In the genomic region with DNA sequence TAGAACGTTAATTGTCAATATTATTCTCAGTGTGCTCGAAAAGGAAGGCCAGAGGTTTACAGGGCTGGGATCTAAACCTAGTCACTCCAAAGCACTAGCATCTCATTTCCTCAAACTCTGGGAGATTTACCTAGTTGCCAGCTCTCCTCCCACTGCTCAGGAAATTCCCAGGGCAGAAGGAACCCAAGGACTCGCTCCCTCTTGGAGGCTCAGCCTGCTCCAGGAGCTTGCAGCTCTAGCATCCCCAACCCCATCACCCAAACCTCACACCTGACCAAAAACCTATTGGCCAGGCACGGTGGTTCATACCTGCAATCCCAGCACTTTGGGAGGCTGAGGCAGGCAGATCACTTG, we compare ENCODE assay signal across 2 cellular contexts.
TF ChIP-seq lines count a peak whose summit lies in the region.

No MANE protein-coding gene starts in this region.

TF ChIP-seq in IMR-90, 13 proteins besides CTCF, POLR2A, EP300 and RAD21:
- TF ChIP-seq CHD1 (IDR thresholded peaks at IDR 0.05; ENCODE audit: low read depth, low read length) (no peak), BHLHE40 (IDR thresholded peaks at IDR 0.05; ENCODE audit: low read depth, low read length) (no peak), CEBPB (IDR thresholded peaks at IDR 0.05; ENCODE audit: low read depth, low read length) (no peak), RCOR1 (IDR thresholded peaks at IDR 0.05; ENCODE audit: insufficient replicate concordance, low read length) (no peak), FOS (IDR thresholded peaks at IDR 0.05; ENCODE audit: low read depth, low read length) (no peak), NFE2L2 (IDR thresholded peaks at IDR 0.05; ENCODE audit: low read depth, low read length) (no peak), MAFK (IDR thresholded peaks at IDR 0.05; ENCODE audit: low read depth, low read length) (no peak), RFX5 (IDR thresholded peaks at IDR 0.05; ENCODE audit: low read depth, low read length) (no peak), MXI1 (IDR thresholded peaks at IDR 0.05; ENCODE audit: borderline replicate concordance, low read depth, low read length) (no peak), SMC3 (IDR thresholded peaks at IDR 0.05; ENCODE audit: low read depth, low read length) (no peak), MAZ (IDR thresholded peaks at IDR 0.05; ENCODE audit: borderline replicate concordance, low read depth, low read length) (no peak)
- TF ChIP-seq, protein P1, sequence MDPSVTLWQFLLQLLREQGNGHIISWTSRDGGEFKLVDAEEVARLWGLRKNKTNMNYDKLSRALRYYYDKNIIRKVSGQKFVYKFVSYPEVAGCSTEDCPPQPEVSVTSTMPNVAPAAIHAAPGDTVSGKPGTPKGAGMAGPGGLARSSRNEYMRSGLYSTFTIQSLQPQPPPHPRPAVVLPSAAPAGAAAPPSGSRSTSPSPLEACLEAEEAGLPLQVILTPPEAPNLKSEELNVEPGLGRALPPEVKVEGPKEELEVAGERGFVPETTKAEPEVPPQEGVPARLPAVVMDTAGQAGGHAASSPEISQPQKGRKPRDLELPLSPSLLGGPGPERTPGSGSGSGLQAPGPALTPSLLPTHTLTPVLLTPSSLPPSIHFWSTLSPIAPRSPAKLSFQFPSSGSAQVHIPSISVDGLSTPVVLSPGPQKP (IDR thresholded peaks at IDR 0.05; ENCODE audit: borderline replicate concordance, low read depth, low read length): no peak
- TF ChIP-seq, protein P2, sequence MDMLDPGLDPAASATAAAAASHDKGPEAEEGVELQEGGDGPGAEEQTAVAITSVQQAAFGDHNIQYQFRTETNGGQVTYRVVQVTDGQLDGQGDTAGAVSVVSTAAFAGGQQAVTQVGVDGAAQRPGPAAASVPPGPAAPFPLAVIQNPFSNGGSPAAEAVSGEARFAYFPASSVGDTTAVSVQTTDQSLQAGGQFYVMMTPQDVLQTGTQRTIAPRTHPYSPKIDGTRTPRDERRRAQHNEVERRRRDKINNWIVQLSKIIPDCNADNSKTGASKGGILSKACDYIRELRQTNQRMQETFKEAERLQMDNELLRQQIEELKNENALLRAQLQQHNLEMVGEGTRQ (IDR thresholded peaks at IDR 0.05; ENCODE audit: low read depth, low read length): no peak
TF ChIP-seq in IMR-90: peak in this region for 0.

TF ChIP-seq in H1, 55 proteins besides CTCF, POLR2A, EP300 and RAD21:
- TF ChIP-seq, protein P3, sequence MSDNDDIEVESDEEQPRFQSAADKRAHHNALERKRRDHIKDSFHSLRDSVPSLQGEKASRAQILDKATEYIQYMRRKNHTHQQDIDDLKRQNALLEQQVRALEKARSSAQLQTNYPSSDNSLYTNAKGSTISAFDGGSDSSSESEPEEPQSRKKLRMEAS (IDR thresholded peaks at IDR 0.05): no peak
- no peak for TF ChIP-seq GTF2F1 (IDR thresholded peaks at IDR 0.05; ENCODE audit: borderline replicate concordance, low read depth, low read length)
- TF ChIP-seq, protein P4, sequence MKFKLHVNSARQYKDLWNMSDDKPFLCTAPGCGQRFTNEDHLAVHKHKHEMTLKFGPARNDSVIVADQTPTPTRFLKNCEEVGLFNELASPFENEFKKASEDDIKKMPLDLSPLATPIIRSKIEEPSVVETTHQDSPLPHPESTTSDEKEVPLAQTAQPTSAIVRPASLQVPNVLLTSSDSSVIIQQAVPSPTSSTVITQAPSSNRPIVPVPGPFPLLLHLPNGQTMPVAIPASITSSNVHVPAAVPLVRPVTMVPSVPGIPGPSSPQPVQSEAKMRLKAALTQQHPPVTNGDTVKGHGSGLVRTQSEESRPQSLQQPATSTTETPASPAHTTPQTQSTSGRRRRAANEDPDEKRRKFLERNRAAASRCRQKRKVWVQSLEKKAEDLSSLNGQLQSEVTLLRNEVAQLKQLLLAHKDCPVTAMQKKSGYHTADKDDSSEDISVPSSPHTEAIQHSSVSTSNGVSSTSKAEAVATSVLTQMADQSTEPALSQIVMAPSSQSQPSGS (IDR thresholded peaks at IDR 0.05; ENCODE audit: low read length): no peak
- TF ChIP-seq NANOG (IDR thresholded peaks at IDR 0.05; ENCODE audit: insufficient read depth, low read depth, low read length, poor library complexity, severe bottlenecking): no peak
- no peak for TF ChIP-seq BCL11A (IDR thresholded peaks at IDR 0.05; ENCODE audit: low read depth in 2 of 2, low read length in 2 of 2)
- no peak for TF ChIP-seq POLR2AphosphoS5 (IDR thresholded peaks at IDR 0.05; ENCODE audit: low read depth, low read length)
- no peak for TF ChIP-seq KDM1A (IDR thresholded peaks at IDR 0.05; ENCODE audit: borderline replicate concordance, low read length)
- TF ChIP-seq KDM4A (IDR thresholded peaks at IDR 0.05; ENCODE audit: low read depth, low read length, severe bottlenecking): no peak
- no peak for TF ChIP-seq ASH2L (IDR thresholded peaks at IDR 0.05; ENCODE audit: low read length)
- TF ChIP-seq PHF8 (conservative IDR thresholded peaks at IDR 0.05; ENCODE audit: low read depth, low read length): no peak
- TF ChIP-seq SUZ12 (IDR thresholded peaks at IDR 0.05; ENCODE audit: low read length): no peak
